ENCODE assay signal across 23 cellular contexts in the genomic region with DNA sequence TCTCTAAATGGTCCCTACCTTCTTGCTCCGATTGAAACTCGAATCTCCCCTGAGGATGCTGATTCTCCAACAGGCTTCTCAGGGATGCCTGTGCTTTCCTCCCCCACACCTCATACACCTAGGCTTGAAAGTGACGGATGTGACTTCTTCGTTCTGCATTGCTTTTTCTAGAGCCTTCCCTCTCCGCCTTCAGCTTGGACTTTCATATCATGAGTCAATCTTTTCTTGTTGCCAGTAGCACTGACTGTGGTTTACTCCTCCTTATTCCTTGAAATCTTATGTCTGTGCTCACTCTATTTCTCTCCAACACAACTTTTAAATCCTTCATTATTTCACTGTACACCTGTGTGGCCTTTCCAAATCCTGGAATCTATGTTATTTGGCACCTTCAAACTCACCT.
DNase-seq lines count a peak whose midpoint lies in the region; ATAC-seq, FAIRE-seq and TF ChIP-seq lines count a peak whose summit lies in the region.
"Had no signal": no experiment of that assay in that cellular context is flagged by ENCODE, and none has a peak within 500 bp of the region (broad histone marks: within the 10 kb centered on the region; RNA-seq: fewer than 3 reads in every experiment).

No MANE protein-coding gene starts in this region.

- DNase-seq in HS-27A (ENCODE audit: low read depth) (peak; percentile 51), astrocyte (ENCODE audit: low read depth) (peak; percentile 73), fibroblast of villous mesenchyme (ENCODE audit: low read depth) (peak; percentile 25), urothelium cell line (ENCODE audit: low spot score) (peak; percentile 4), prostate gland (ENCODE audit: low spot score) (no peak)
- DNase-seq: activated CD4-positive, alpha-beta T cell treated with anti-CD3 and anti-CD28 coated beads, Interleukin-2, amount 10 ng/mL, durations not matched to agents 24 days and 14 days; activated CD8-positive, alpha-beta memory T cell treated with anti-CD3 and anti-CD28 coated beads, Interleukin-2, amount 50 U/mL, for 48 hours; activated effector memory CD4-positive, alpha-beta T cell treated with Interleukin-2 at 50 U/mL for 16 hours; adrenal gland; effector memory CD4-positive, alpha-beta T cell; GF-D8; hippocampal formation; Karpas-422; kidney; NCI-H1092 treated with DMSO at 0.1 percent for 48 hours; NCI-H2029 treated with DMSO at 0.1 percent for 48 hours; upper lobe of left lung had no signal

- 82% methylated on average over 5 of the region's 5 CpGs for WGBS in prostate gland

- FAIRE-seq in astrocyte (lab: Jason Lieb, UNC) (peak; percentile 74), urothelium cell line (lab: Jason Lieb, UNC) (no peak)
- FAIRE-seq: GM12878, HTR-8/SVneo, kidney had no signal

- peak overlapping the region; percentile 66 for H3K4me2 ChIP-seq in astrocyte (ENCODE audit: low read length)
- H3K4me2 ChIP-seq: BLaER1 had no signal

- no peak overlapping the region for H3K4me3 Mint-ChIP-seq in astrocyte (ENCODE audit: unreplicated experiment)
- H3K4me3 Mint-ChIP-seq: activated CD4-positive, alpha-beta T cell treated with anti-CD3 and anti-CD28 coated beads, Interleukin-2, amount 10 ng/mL, durations not matched to agents 24 days and 14 days; natural killer cell treated with Interleukin-12 subunit alpha and Interleukin-12 subunit beta and Interleukin-15 and Interleukin-18, amount 100 ng/mL, for 72 hours had no signal

- H3K9me3 Mint-ChIP-seq in astrocyte (ENCODE audit: unreplicated experiment) = no peaks in the 10 kb centered on the region
- H3K9me3 Mint-ChIP-seq: activated CD4-positive, alpha-beta T cell treated with anti-CD3 and anti-CD28 coated beads, Interleukin-2, amount 10 ng/mL, durations not matched to agents 24 days and 14 days had no signal

- H3K27me3 ChIP-seq in astrocyte (ENCODE audit: insufficient read depth, low read length) = no peaks in the 10 kb centered on the region
- no peaks in the 10 kb centered on the region for H3K27me3 ChIP-seq in prostate gland (replicated peaks; ENCODE audit: insufficient read depth)
- H3K27me3 ChIP-seq: adrenal gland, BLaER1, upper lobe of left lung had no signal

- H3K36me3 ChIP-seq in astrocyte (ENCODE audit: insufficient read depth, low read length) (no peaks in the 10 kb centered on the region), prostate gland (no peaks in the 10 kb centered on the region)
- H3K36me3 ChIP-seq: adrenal gland, BLaER1, upper lobe of left lung had no signal

- H3K4me1 Mint-ChIP-seq in astrocyte (ENCODE audit: low read depth, unreplicated experiment) = peaks cover 18% of the 10 kb centered on the region
- H3K4me1 Mint-ChIP-seq: activated CD4-positive, alpha-beta T cell treated with anti-CD3 and anti-CD28 coated beads, Interleukin-2, amount 10 ng/mL, durations not matched to agents 24 days and 14 days had no signal

- no peaks in the 10 kb centered on the region for H3K79me2 ChIP-seq in astrocyte (ENCODE audit: insufficient read depth, low read length)

- no peaks in the 10 kb centered on the region for H3K27me3 Mint-ChIP-seq in astrocyte (ENCODE audit: low read depth, unreplicated experiment)
- H3K27me3 Mint-ChIP-seq: activated CD4-positive, alpha-beta T cell treated with anti-CD3 and anti-CD28 coated beads, Interleukin-2, amount 10 ng/mL, durations not matched to agents 24 days and 14 days; natural killer cell treated with Interleukin-12 subunit alpha and Interleukin-12 subunit beta and Interleukin-15 and Interleukin-18, amount 100 ng/mL, for 72 hours had no signal

- ATAC-seq in HG03457 (IDR thresholded peaks at IDR 0.05; ENCODE audit: unreplicated experiment) = no peak
- ATAC-seq in GM21717 (IDR thresholded peaks at IDR 0.05; ENCODE audit: unreplicated experiment) = no peak
- ATAC-seq: GM12878; natural killer cell treated with Interleukin-12 subunit alpha and Interleukin-12 subunit beta and Interleukin-15 and Interleukin-18, amount 100 ng/mL, for 72 hours had no signal

- H2AFZ ChIP-seq in astrocyte (ENCODE audit: low read depth, low read length) = no peak overlapping the region

- no peaks in the 10 kb centered on the region for H3K9me3 ChIP-seq in astrocyte (ENCODE audit: insufficient read depth, low read depth, low read length)
- no peaks in the 10 kb centered on the region for H3K9me3 ChIP-seq in prostate gland
- H3K9me3 ChIP-seq: adrenal gland, BLaER1, upper lobe of left lung had no signal

- no peak for TF ChIP-seq POLR2A in prostate gland (IDR thresholded peaks at IDR 0.05)

- intact Hi-C loops in prostate gland (cut with DNase I) = no loop called here

- H3K4me3 ChIP-seq in astrocyte (ENCODE audit: insufficient read depth, low read depth, low read length) = no peak overlapping the region
- H3K4me3 ChIP-seq in fibroblast of villous mesenchyme (ENCODE audit: low read depth, low read length) = no peak overlapping the region
- no peak overlapping the region for H3K4me3 ChIP-seq in prostate gland
- H3K4me3 ChIP-seq: adrenal gland, BLaER1, GM12878, upper lobe of left lung had no signal

- H4K20me1 ChIP-seq in astrocyte (ENCODE audit: insufficient read depth, low read length) = no peaks in the 10 kb centered on the region
- H4K20me1 ChIP-seq: BLaER1 had no signal

- H3K36me3 Mint-ChIP-seq in astrocyte (ENCODE audit: low read depth, unreplicated experiment) = no peaks in the 10 kb centered on the region
- H3K36me3 Mint-ChIP-seq: natural killer cell treated with Interleukin-12 subunit alpha and Interleukin-12 subunit beta and Interleukin-15 and Interleukin-18, amount 100 ng/mL, for 72 hours had no signal

- TF ChIP-seq CTCF in astrocyte (IDR thresholded peaks at IDR 0.05; ENCODE audit: insufficient read depth, low read depth, low read length) = no peak
- no peak for TF ChIP-seq CTCF in fibroblast of villous mesenchyme (IDR thresholded peaks at IDR 0.05; ENCODE audit: insufficient read depth, low read depth, low read length)
- no peak for TF ChIP-seq CTCF in prostate gland (IDR thresholded peaks at IDR 0.05)

- H3K9ac ChIP-seq in astrocyte (ENCODE audit: low read length) = peak overlapping the region; percentile 37
- H3K9ac ChIP-seq: BLaER1 had no signal

- peak overlapping the region; percentile 73 for H3K27ac ChIP-seq in astrocyte (ENCODE audit: low read depth, low read length)
- no peak overlapping the region for H3K27ac ChIP-seq in prostate gland
- H3K27ac ChIP-seq: adrenal gland, BLaER1, upper lobe of left lung had no signal

- H3K4me1 ChIP-seq in astrocyte (ENCODE audit: insufficient read depth, low read length) (peaks cover 12% of the 10 kb centered on the region), prostate gland (replicated peaks) (no peaks in the 10 kb centered on the region)
- H3K4me1 ChIP-seq: adrenal gland, BLaER1, upper lobe of left lung had no signal

- H3K27ac Mint-ChIP-seq in astrocyte (ENCODE audit: unreplicated experiment) = peak overlapping the region; percentile 53
- H3K27ac Mint-ChIP-seq: activated CD4-positive, alpha-beta T cell treated with anti-CD3 and anti-CD28 coated beads, Interleukin-2, amount 10 ng/mL, durations not matched to agents 24 days and 14 days; natural killer cell treated with Interleukin-12 subunit alpha and Interleukin-12 subunit beta and Interleukin-15 and Interleukin-18, amount 100 ng/mL, for 72 hours had no signal
